Comparison of ENCODE assay signal across 7 cellular contexts in genomic region chr21:45248893-45249381, GRCh38. TPM values are rescaled to one million over a fixed set of nuclear protein-coding genes. Genes with fewer than 3 reads are reported as not detected.
DNase-seq lines count a peak whose midpoint lies in the region; ATAC-seq and TF ChIP-seq lines count a peak whose summit lies in the region.

No MANE protein-coding gene starts in this region.

- no peaks in the 10 kb centered on the region for H3K4me1 Mint-ChIP-seq in stimulated activated naive CD8-positive, alpha-beta T cell treated with anti-CD3 and anti-CD28 coated beads, Interleukin-15, amount 100 ng/mL, for 72 hours
- H3K4me1 Mint-ChIP-seq in stimulated activated memory B cell treated with anti-CD40 and anti-IgM and Interleukin-4, amounts not matched to agents 10 μg/mL and 1 μg/mL and 100 μg/mL, for 72 hours: no peaks in the 10 kb centered on the region

- in situ Hi-C loops in astrocyte of the cerebellum (cut with HindIII; ENCODE audit: low sequenced_read_pairs): no loop called here

- TF ChIP-seq CTCF in astrocyte of the cerebellum (IDR thresholded peaks at IDR 0.05; ENCODE audit: low read depth, low read length, missing control alignments): peak; percentile 33
- no peak for TF ChIP-seq CTCF in thoracic aorta (IDR thresholded peaks at IDR 0.05)

- H3K36me3 ChIP-seq in thoracic aorta: no peaks in the 10 kb centered on the region

- H3K9me3 ChIP-seq in thoracic aorta: peaks cover 3% of the 10 kb centered on the region

- H3K4me3 Mint-ChIP-seq in stimulated activated naive CD8-positive, alpha-beta T cell treated with anti-CD3 and anti-CD28 coated beads, Interleukin-15, amount 100 ng/mL, for 72 hours: no peak overlapping the region
- no peak overlapping the region for H3K4me3 Mint-ChIP-seq in stimulated activated memory B cell treated with anti-CD40 and anti-IgM and Interleukin-4, amounts not matched to agents 10 μg/mL and 1 μg/mL and 100 μg/mL, for 72 hours

- no peak for ATAC-seq in thoracic aorta (ENCODE audit: insufficient number of reproducible peaks, low FRiP score, low read depth)
- ATAC-seq in stimulated activated naive CD8-positive, alpha-beta T cell treated with anti-CD3 and anti-CD28 coated beads, Interleukin-15, amount 100 ng/mL, for 72 hours: no peak
- ATAC-seq in HG03521 (IDR thresholded peaks at IDR 0.05; ENCODE audit: unreplicated experiment): no peak
- no peak for ATAC-seq in stimulated activated memory B cell treated with anti-CD40 and anti-IgM and Interleukin-4, amounts not matched to agents 10 μg/mL and 1 μg/mL and 100 μg/mL, for 72 hours

- peaks cover 17% of the 10 kb centered on the region for H3K27me3 Mint-ChIP-seq in stimulated activated naive CD8-positive, alpha-beta T cell treated with anti-CD3 and anti-CD28 coated beads, Interleukin-15, amount 100 ng/mL, for 72 hours
- peaks cover 10% of the 10 kb centered on the region for H3K27me3 Mint-ChIP-seq in stimulated activated memory B cell treated with anti-CD40 and anti-IgM and Interleukin-4, amounts not matched to agents 10 μg/mL and 1 μg/mL and 100 μg/mL, for 72 hours

- DNase-seq in M059J (ENCODE audit: low read depth) (peak; percentile 75), astrocyte of the cerebellum (ENCODE audit: low read depth) (no peak), iris pigment epithelial cell (ENCODE audit: low read depth) (peak; percentile 35), thoracic aorta (ENCODE audit: low spot score) (no peak)
- no peak for DNase-seq in stimulated activated naive CD8-positive, alpha-beta T cell treated with anti-CD3 and anti-CD28 coated beads, Interleukin-15, amount 100 ng/mL, for 72 hours

- H3K27ac ChIP-seq in thoracic aorta: no peak overlapping the region

- peaks cover 7 to 9% of the 10 kb centered on the region in 2 donors for H3K9me3 Mint-ChIP-seq in stimulated activated naive CD8-positive, alpha-beta T cell treated with anti-CD3 and anti-CD28 coated beads, Interleukin-15, amount 100 ng/mL, for 72 hours
- peaks cover 4% of the 10 kb centered on the region for H3K9me3 Mint-ChIP-seq in stimulated activated memory B cell treated with anti-CD40 and anti-IgM and Interleukin-4, amounts not matched to agents 10 μg/mL and 1 μg/mL and 100 μg/mL, for 72 hours

- H3K27me3 ChIP-seq in thoracic aorta (replicated peaks; ENCODE audit: insufficient read depth): no peaks in the 10 kb centered on the region

- H3K36me3 Mint-ChIP-seq in stimulated activated memory B cell treated with anti-CD40 and anti-IgM and Interleukin-4, amounts not matched to agents 10 μg/mL and 1 μg/mL and 100 μg/mL, for 72 hours: no peaks in the 10 kb centered on the region

- H3K4me3 ChIP-seq in astrocyte of the cerebellum (ENCODE audit: low read depth, low read length) (peak overlapping the region; percentile 5), thoracic aorta (peak overlapping the region; percentile 47)

- peaks cover 4 to 16% of the 10 kb centered on the region in 2 donors for H3K4me1 ChIP-seq in thoracic aorta (ENCODE audit: control insufficient read depth in 1 of 2, low read depth in 2 of 2)

- no peak overlapping the region for H3K27ac Mint-ChIP-seq in stimulated activated naive CD8-positive, alpha-beta T cell treated with anti-CD3 and anti-CD28 coated beads, Interleukin-15, amount 100 ng/mL, for 72 hours
- no peak overlapping the region for H3K27ac Mint-ChIP-seq in stimulated activated memory B cell treated with anti-CD40 and anti-IgM and Interleukin-4, amounts not matched to agents 10 μg/mL and 1 μg/mL and 100 μg/mL, for 72 hours

RNA-seq across cellular contexts. Expression of gene POFUT2, which starts 38.8 kb away (rescaled TPM):
- 65.7 and 81.8 TPM in 2 replicates for total RNA-seq in M059J (2014; rRNA removed; shearing (Covaris generic))
- total RNA-seq in thoracic aorta: 10 to 100 TPM; 70.8 to 87.3 TPM

Comparison
In these comparisons a context has a peak if more than half of its experiments do, and no peak if none do; other contexts are left out.
1. DNase-seq: peak in M059J (single experiment) and iris pigment epithelial cell (single experiment); none in astrocyte of the cerebellum (single experiment), thoracic aorta (single experiment) and stimulated activated naive CD8-positive, alpha-beta T cell treated with anti-CD3 and anti-CD28 coated beads, Interleukin-15, amount 100 ng/mL, for 72 hours (0 of 2).